Comparison of ENCODE assay signal across 6 cellular contexts in the genomic region with DNA sequence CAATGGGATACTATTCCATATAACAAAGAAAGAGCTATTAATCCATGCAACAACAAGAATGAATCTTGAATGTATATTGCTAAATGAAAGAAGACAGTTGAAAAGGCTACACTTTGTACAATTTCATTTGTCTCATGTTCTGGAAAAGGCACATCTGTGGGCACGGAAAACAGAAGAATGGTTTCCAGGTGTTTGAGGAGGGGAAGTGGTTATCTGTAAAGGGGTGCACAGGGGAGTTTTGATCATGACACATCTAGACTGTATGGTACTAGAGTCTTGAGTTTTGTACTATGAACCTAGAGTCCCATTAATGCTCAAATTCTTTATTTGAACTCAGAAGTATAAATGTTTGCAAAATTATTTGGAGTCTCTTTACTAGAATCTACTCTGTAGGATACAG.
DNase-seq lines count a peak whose midpoint lies in the region; ATAC-seq and TF ChIP-seq lines count a peak whose summit lies in the region.
"Not testable (repeated sequence)": the region's sequence is repeated elsewhere in the genome, so short reads cannot be mapped to it uniquely, and the experiment has no call there.

No MANE protein-coding gene starts in this region.

- TF ChIP-seq CTCF in CD4-positive, alpha-beta T cell (IDR thresholded peaks at IDR 0.05), result not testable (repeated sequence)

- H3K4me1 Mint-ChIP-seq in CD4-positive, alpha-beta T cell (ENCODE audit: low read depth), result peaks cover 45% of the 10 kb centered on the region
- H3K4me1 Mint-ChIP-seq in activated CD4-positive, alpha-beta T cell treated with anti-CD3 and anti-CD28 coated beads, Interleukin-2, amount 10 ng/mL, durations not matched to agents 7 days and 5 days, result peaks cover 25% of the 10 kb centered on the region
- H3K4me1 Mint-ChIP-seq in activated naive CD4-positive, alpha-beta T cell treated with anti-CD3 and anti-CD28 coated beads, Interleukin-2, amount 50 U/mL, for 24 hours, result peaks cover 46% of the 10 kb centered on the region
- H3K4me1 Mint-ChIP-seq in central memory CD8-positive, alpha-beta T cell, result peaks cover 23% of the 10 kb centered on the region
- H3K4me1 Mint-ChIP-seq in naive thymus-derived CD8-positive, alpha-beta T cell, result peaks cover 10 to 30% (median 28%) of the 10 kb centered on the region in 4 donors

- ATAC-seq in CD4-positive, alpha-beta T cell (ENCODE audit: poor library complexity); central memory CD8-positive, alpha-beta T cell (replicated peaks; ENCODE audit: extremely low read depth, poor library complexity, severe bottlenecking): not testable (repeated sequence)
- peak in 1 of 2 donors; percentile 59 for ATAC-seq in naive thymus-derived CD8-positive, alpha-beta T cell

- POLR2A ChIA-PET in CD4-positive, alpha-beta T cell (lab: Charles Lee); activated CD4-positive, alpha-beta T cell treated with anti-CD3 and anti-CD28 coated beads, Interleukin-2, amount 10 ng/mL, durations not matched to agents 7 days and 5 days (lab: Charles Lee); naive thymus-derived CD8-positive, alpha-beta T cell (lab: Charles Lee): not testable (repeated sequence)

- not testable (repeated sequence) for H3K9me3 Mint-ChIP-seq in CD4-positive, alpha-beta T cell; activated CD4-positive, alpha-beta T cell treated with anti-CD3 and anti-CD28 coated beads, Interleukin-2, amount 10 ng/mL, durations not matched to agents 7 days and 5 days; activated naive CD4-positive, alpha-beta T cell treated with anti-CD3 and anti-CD28 coated beads, Interleukin-2, amount 50 U/mL, for 24 hours; central memory CD8-positive, alpha-beta T cell; naive thymus-derived CD8-positive, alpha-beta T cell

- not testable (repeated sequence) for DNase-seq in CD4-positive, alpha-beta T cell; activated CD4-positive, alpha-beta T cell treated with anti-CD3 and anti-CD28 coated beads, Interleukin-2, amount 10 ng/mL, durations not matched to agents 7 days and 5 days; central memory CD8-positive, alpha-beta T cell (ENCODE audit: low spot score in 2 of 2); naive thymus-derived CD8-positive, alpha-beta T cell
- DNase-seq in Jurkat, Clone E6-1 (ENCODE audit: low read depth, low spot score), result peak; percentile 20

- CTCF ChIA-PET in CD4-positive, alpha-beta T cell (lab: Charles Lee); activated CD4-positive, alpha-beta T cell treated with anti-CD3 and anti-CD28 coated beads, Interleukin-2, amount 10 ng/mL, durations not matched to agents 7 days and 5 days (lab: Charles Lee): not testable (repeated sequence)

- not testable (repeated sequence) for H3K4me3 Mint-ChIP-seq in CD4-positive, alpha-beta T cell; activated CD4-positive, alpha-beta T cell treated with anti-CD3 and anti-CD28 coated beads, Interleukin-2, amount 10 ng/mL, durations not matched to agents 7 days and 5 days; central memory CD8-positive, alpha-beta T cell
- H3K4me3 Mint-ChIP-seq in activated naive CD4-positive, alpha-beta T cell treated with anti-CD3 and anti-CD28 coated beads, Interleukin-2, amount 50 U/mL, for 24 hours, result peak overlapping the region; percentile 47
- H3K4me3 Mint-ChIP-seq in naive thymus-derived CD8-positive, alpha-beta T cell, result peak overlapping the region in 8 of 10 donors; percentile 22 to 72 (median 47)

- not testable (repeated sequence) for H3K27me3 Mint-ChIP-seq in CD4-positive, alpha-beta T cell; activated CD4-positive, alpha-beta T cell treated with anti-CD3 and anti-CD28 coated beads, Interleukin-2, amount 10 ng/mL, durations not matched to agents 7 days and 5 days; activated naive CD4-positive, alpha-beta T cell treated with anti-CD3 and anti-CD28 coated beads, Interleukin-2, amount 50 U/mL, for 24 hours; central memory CD8-positive, alpha-beta T cell; naive thymus-derived CD8-positive, alpha-beta T cell

- H3K36me3 Mint-ChIP-seq in CD4-positive, alpha-beta T cell (ENCODE audit: low read depth); activated naive CD4-positive, alpha-beta T cell treated with anti-CD3 and anti-CD28 coated beads, Interleukin-2, amount 50 U/mL, for 24 hours; central memory CD8-positive, alpha-beta T cell (ENCODE audit: insufficient read depth); naive thymus-derived CD8-positive, alpha-beta T cell: not testable (repeated sequence)
- H3K36me3 Mint-ChIP-seq in activated CD4-positive, alpha-beta T cell treated with anti-CD3 and anti-CD28 coated beads, Interleukin-2, amount 10 ng/mL, durations not matched to agents 7 days and 5 days (ENCODE audit: low read depth), result peaks cover 12% of the 10 kb centered on the region

- not testable (repeated sequence) for H3K9me3 ChIP-seq in CD4-positive, alpha-beta T cell (ENCODE audit: control insufficient read depth, low read length)

- intact Hi-C loops in CD4-positive, alpha-beta T cell (cut with DNase I, micrococcal nuclease), result not testable (repeated sequence)

- H3K27ac Mint-ChIP-seq in CD4-positive, alpha-beta T cell, result peak overlapping the region; percentile 67
- H3K27ac Mint-ChIP-seq in activated CD4-positive, alpha-beta T cell treated with anti-CD3 and anti-CD28 coated beads, Interleukin-2, amount 10 ng/mL, durations not matched to agents 7 days and 5 days, result peak overlapping the region; percentile 54
- peak overlapping the region; percentile 43 for H3K27ac Mint-ChIP-seq in activated naive CD4-positive, alpha-beta T cell treated with anti-CD3 and anti-CD28 coated beads, Interleukin-2, amount 50 U/mL, for 24 hours
- H3K27ac Mint-ChIP-seq in central memory CD8-positive, alpha-beta T cell (ENCODE audit: low read depth), result peak overlapping the region; percentile 71
- H3K27ac Mint-ChIP-seq in naive thymus-derived CD8-positive, alpha-beta T cell, result peak overlapping the region in 5 of 10 donors; percentile 22 to 89 (median 60)

- not testable (repeated sequence) for H3K4me3 ChIP-seq in Jurkat, Clone E6-1 (ENCODE audit: low read length)

- not testable (repeated sequence) for H3K27ac ChIP-seq in CD4-positive, alpha-beta T cell (ENCODE audit: low read depth, low read length)

- not testable (repeated sequence) for H3K27me3 ChIP-seq in CD4-positive, alpha-beta T cell (ENCODE audit: control insufficient read depth, insufficient read depth, low read length)
